Comparison of ENCODE assay signal across 8 cellular contexts in genomic region chr4:109406337-109406931, GRCh38. TPM values are rescaled to one million over a fixed set of nuclear protein-coding genes. Genes with fewer than 3 reads are reported as not detected.
DNase-seq lines count a peak whose midpoint lies in the region; ATAC-seq and TF ChIP-seq lines count a peak whose summit lies in the region.

No MANE protein-coding gene starts in this region.

- BruUV-seq in Calu3 (replicated peaks; lab: Mats Ljungman, UMichigan), result no TSS peak

- H3K36me3 Mint-ChIP-seq in Calu3 (ENCODE audit: insufficient read depth, unreplicated experiment) (peaks cover 5% of the 10 kb centered on the region), immature natural killer cell (no peaks in the 10 kb centered on the region)

- TF ChIP-seq CTCF in Calu3 (IDR thresholded peaks at IDR 0.05; ENCODE audit: unreplicated experiment), result peak; percentile 31
- peak in 5 of 7 experiments; percentile 32 to 52 (median 48) for TF ChIP-seq CTCF in stomach (IDR thresholded peaks at IDR 0.05)

- no peak overlapping the region for H3K27ac ChIP-seq in stomach

- intact Hi-C loops in Calu3 (cut with micrococcal nuclease; ENCODE audit: unreplicated experiment) (loop anchor here (1.0 to 2.0 kb wide), 2 partner anchors 572 to 723 kb away; no protein-coding TSS in a partner anchor), stomach (cut with DNase I; ENCODE audit: low total_unique reads) (no loop called here)

- 4 to 10% (median 7%) methylated on average over 2 of the region's 2 CpGs for WGBS in stomach, 5 donors

- no peak for TF ChIP-seq EP300 in stomach (IDR thresholded peaks at IDR 0.05)

- H3K4me1 ChIP-seq in stomach, result no peaks in the 10 kb centered on the region

- TF ChIP-seq POLR2A in stomach (IDR thresholded peaks at IDR 0.05), result no peak

- no peaks in the 10 kb centered on the region for H3K27me3 ChIP-seq in stomach

- H3K4me3 ChIP-seq in stomach, result no peak overlapping the region

- no peaks in the 10 kb centered on the region for H3K9me3 ChIP-seq in stomach

- H3K9me3 Mint-ChIP-seq in Calu3 (ENCODE audit: low read depth, unreplicated experiment) (no peaks in the 10 kb centered on the region), immature natural killer cell (no peaks in the 10 kb centered on the region)

- H3K4me3 Mint-ChIP-seq in Calu3 (ENCODE audit: low read depth, unreplicated experiment) (no peak overlapping the region), immature natural killer cell (no peak overlapping the region)

- CTCF ChIA-PET in Calu3 (lab: Charles Lee), result interaction anchor here (0.6 kb wide), 1 partner anchor 417 kb away, joined by 3 read pairs; no protein-coding TSS in a partner anchor

- DNase-seq in Calu3 (peak; percentile 32), NCI-H2171 (lab: John Stamatoyannopoulos, UW) (peak; percentile 1), astrocyte of the hippocampus (ENCODE audit: low read depth, low spot score) (peak; percentile 83), immature natural killer cell (peak; percentile 17 to 38 (median 29)), stomach (no peak)
- no peak for DNase-seq in activated CD8-positive, alpha-beta memory T cell treated with anti-CD3 and anti-CD28 coated beads, Interleukin-2, amount 50 U/mL, for 48 hours

- ATAC-seq in GM18519 (IDR thresholded peaks at IDR 0.05; ENCODE audit: low FRiP score, unreplicated experiment) (peak; percentile 91), HG02981 (IDR thresholded peaks at IDR 0.05; ENCODE audit: unreplicated experiment) (peak; percentile 80)

- no peaks in the 10 kb centered on the region for H3K27me3 Mint-ChIP-seq in Calu3 (ENCODE audit: unreplicated experiment)
- H3K27me3 Mint-ChIP-seq in immature natural killer cell (ENCODE audit: low read depth in 3 of 3), result peaks cover 2% of the 10 kb centered on the region in 3 donors

- H3K4me1 Mint-ChIP-seq in Calu3 (ENCODE audit: low read depth, unreplicated experiment), result peaks cover 8% of the 10 kb centered on the region
- H3K4me1 Mint-ChIP-seq in immature natural killer cell, result no peaks in the 10 kb centered on the region

- no peaks in the 10 kb centered on the region for H3K36me3 ChIP-seq in stomach

- H3K27ac Mint-ChIP-seq in Calu3 (ENCODE audit: unreplicated experiment) (no peak overlapping the region), immature natural killer cell (no peak overlapping the region)

RNA-seq across cellular contexts. Expression of gene SEC24B, which starts 27.2 kb away (rescaled TPM):
- total RNA-seq in Calu3 (2022) (20.4 and 21.5 TPM in 2 replicates), stomach (10 to 100 TPM in 4 of 5 donors, 1 to 10 TPM in 1; 2.3 to 56.0 (median 26.3) TPM)
- polyA plus RNA-seq in immature natural killer cell (10 to 100 TPM in 2 of 3 donors, 1 to 10 TPM in 1; 5.3 to 17.8 (median 12.1) TPM), stomach (10 to 100 TPM in 1 of 3 donors, 1 to 10 TPM in 2; 5.4 to 10.2 (median 6.3) TPM)

Comparison
In these comparisons a context has a peak if more than half of its experiments do, and no peak if none do; other contexts are left out.
1. DNase-seq: peak in Calu3 (single experiment), NCI-H2171 (single experiment), astrocyte of the hippocampus (single experiment) and immature natural killer cell (3 of 3); none in stomach (single experiment) and activated CD8-positive, alpha-beta memory T cell treated with anti-CD3 and anti-CD28 coated beads, Interleukin-2, amount 50 U/mL, for 48 hours (single experiment).